In genomic region chr14:22978873-22979671, GRCh38 we compare ENCODE assay signal across 11 cellular contexts. TPM values are rescaled to one million over a fixed set of nuclear protein-coding genes. Genes with fewer than 3 reads are reported as not detected.
A peak's percentile ranks its signal among the peaks of the same experiment; 100 is the strongest.
DNase-seq lines count a peak whose midpoint lies in the region; TF ChIP-seq lines count a peak whose summit lies in the region.
"Had no signal": no experiment of that assay in that cellular context is flagged by ENCODE, and none has a peak within 500 bp of the region (broad histone marks: within the 10 kb centered on the region; RNA-seq: fewer than 3 reads in every experiment).

No MANE protein-coding gene starts in this region.

- H3K36me3 ChIP-seq in DOHH2 (ENCODE audit: control insufficient read depth, low read length): 0 out of 2 replicates have a peak, but pooled peaks cover 3% of the 10 kb centered on the region

- peaks cover 6% of the 10 kb centered on the region for H3K4me1 Mint-ChIP-seq in CD14-positive monocyte

- H4K20me1 ChIP-seq in DOHH2 (ENCODE audit: control insufficient read depth, insufficient read depth, low read depth, low read length): no peaks in the 10 kb centered on the region

- H3K27ac ChIP-seq in DOHH2 (ENCODE audit: low read depth, low read length): no peak overlapping the region

- 0 out of 2 replicates have a peak, but pooled peaks cover 9% of the 10 kb centered on the region for H3F3A ChIP-seq in DOHH2 (ENCODE audit: control insufficient read depth, insufficient read depth)

- no peaks in the 10 kb centered on the region for H3K9me2 ChIP-seq in DOHH2 (replicated peaks; ENCODE audit: control insufficient read depth, low read length)

- H3K4me2 ChIP-seq in DOHH2 (ENCODE audit: low read length): peak overlapping the region; percentile 10; the same call in 1 of the 2 replicates

- no peak for TF ChIP-seq CTCF in DOHH2 (IDR thresholded peaks at IDR 0.05; ENCODE audit: low read depth, low read length, poor library complexity, severe bottlenecking)
- TF ChIP-seq CTCF in fibroblast of villous mesenchyme (IDR thresholded peaks at IDR 0.05; ENCODE audit: insufficient read depth, low read depth, low read length): no peak
- no peak for TF ChIP-seq CTCF in retinal pigment epithelial cell (conservative IDR thresholded peaks at IDR 0.05; ENCODE audit: low read depth, low read length)
- no peak for TF ChIP-seq CTCF in CD14-positive monocyte (IDR thresholded peaks at IDR 0.05)

- H3K4me3 Mint-ChIP-seq in CD14-positive monocyte: peak overlapping the region in 1 of 2 donors; percentile 79

- H3K27me3 Mint-ChIP-seq in CD14-positive monocyte (ENCODE audit: low read depth in 3 of 3): peaks cover 34 to 47% (median 40%) of the 10 kb centered on the region in 3 donors
- H3K27me3 Mint-ChIP-seq: activated CD4-positive, alpha-beta memory T cell treated with anti-CD3 and anti-CD28 coated beads for 36 hours had no signal

- intact Hi-C loops in CD14-positive monocyte (cut with micrococcal nuclease): no loop called here

- peaks cover 0 to 5% (median 3%) of the 10 kb centered on the region in 7 donors for H3K9me3 Mint-ChIP-seq in CD14-positive monocyte
- H3K9me3 Mint-ChIP-seq: activated CD4-positive, alpha-beta memory T cell treated with anti-CD3 and anti-CD28 coated beads for 36 hours had no signal

- peaks cover 3% of the 10 kb centered on the region; the same call in 1 of the 2 replicates for H3K27me3 ChIP-seq in DOHH2 (ENCODE audit: control insufficient read depth, low read length)

- no peak overlapping the region for H3K4me3 ChIP-seq in DOHH2 (ENCODE audit: low read length)
- peak overlapping the region; percentile 94 for H3K4me3 ChIP-seq in fibroblast of villous mesenchyme (ENCODE audit: low read depth, low read length)
- peak overlapping the region; percentile 89 for H3K4me3 ChIP-seq in retinal pigment epithelial cell (ENCODE audit: low read length)
- H3K4me3 ChIP-seq: mucosa of descending colon had no signal

- DNase-seq in RPMI7951 (ENCODE audit: low read depth) (peak; percentile 14), fibroblast of villous mesenchyme (ENCODE audit: low read depth) (no peak), retinal pigment epithelial cell (ENCODE audit: low read depth) (no peak), DMS114 treated with DMSO at 0.1 percent for 48 hours (lab: John Stamatoyannopoulos, UW; ENCODE audit: unreplicated experiment) (no peak), occipital lobe (lab: John Stamatoyannopoulos, UW) (no peak), CD14-positive monocyte (ENCODE audit: low spot score) (no peak), NCI-H2196 treated with DMSO at 0.1 percent for 48 hours (lab: John Stamatoyannopoulos, UW; ENCODE audit: unreplicated experiment) (no peak)
- DNase-seq: activated CD4-positive, alpha-beta memory T cell treated with anti-CD3 and anti-CD28 coated beads for 36 hours; mucosa of descending colon; NCI-H774 had no signal

- no peaks in the 10 kb centered on the region for H3K79me2 ChIP-seq in DOHH2 (ENCODE audit: control insufficient read depth, low read length)

- no peaks in the 10 kb centered on the region for H3K36me3 Mint-ChIP-seq in CD14-positive monocyte
- H3K36me3 Mint-ChIP-seq: activated CD4-positive, alpha-beta memory T cell treated with anti-CD3 and anti-CD28 coated beads for 36 hours had no signal

- peaks cover 68% of the 10 kb centered on the region for H3K4me1 ChIP-seq in DOHH2 (ENCODE audit: control insufficient read depth, low read length)

- no peaks in the 10 kb centered on the region for H3K9me3 ChIP-seq in DOHH2 (ENCODE audit: control insufficient read depth, insufficient read depth, low read length)
- H3K9me3 ChIP-seq: mucosa of descending colon had no signal

- H3K27ac Mint-ChIP-seq in CD14-positive monocyte: no peak overlapping the region
- H3K27ac Mint-ChIP-seq: activated CD4-positive, alpha-beta memory T cell treated with anti-CD3 and anti-CD28 coated beads for 36 hours had no signal

RNA-seq across cellular contexts. Expression of gene AJUBA, which starts 3.3 kb away (rescaled TPM):
- 31.0 and 35.3 TPM in 2 replicates for total RNA-seq in RPMI7951 (2014; rRNA removed; shearing (Covaris generic))
- total RNA-seq in fibroblast of villous mesenchyme: 105 and 131 TPM in 2 replicates
- 8.1 TPM for total RNA-seq in occipital lobe
- not detected for polyA plus RNA-seq in CD14-positive monocyte

RNA-seq across cellular contexts. Expression of gene HAUS4, which starts 22.2 kb away (rescaled TPM):
- total RNA-seq in RPMI7951 (2014; rRNA removed; shearing (Covaris generic)): 35.3 and 59.3 TPM in 2 replicates
- total RNA-seq in fibroblast of villous mesenchyme (29.8 and 46.7 TPM in 2 replicates), occipital lobe (20.9 TPM)
- 10 to 100 TPM; 57.3 to 79.7 TPM for polyA plus RNA-seq in CD14-positive monocyte

RNA-seq across cellular contexts. Expression of gene C14orf93, which starts 30.9 kb away (rescaled TPM):
- total RNA-seq in RPMI7951 (2014; rRNA removed; shearing (Covaris generic)): 4.4 and 8.2 TPM in 2 replicates
- total RNA-seq in fibroblast of villous mesenchyme (4.5 and 4.7 TPM in 2 replicates), occipital lobe (5.5 TPM)
- 1 to 10 TPM; 2.5 to 3.7 TPM for polyA plus RNA-seq in CD14-positive monocyte

RNA-seq across cellular contexts. Expression of gene PRMT5, which starts 49.9 kb away (rescaled TPM):
- 49.3 and 61.1 TPM in 2 replicates for total RNA-seq in RPMI7951 (2014; rRNA removed; shearing (Covaris generic))
- total RNA-seq in fibroblast of villous mesenchyme (56.7 and 82.5 TPM in 2 replicates), occipital lobe (39.8 TPM)
- polyA plus RNA-seq in CD14-positive monocyte: 10 to 100 TPM; 44.1 to 44.4 TPM

RNA-seq across cellular contexts. Expression of gene PSMB5, which starts 55.6 kb away (rescaled TPM):
- 309 and 373 TPM in 2 replicates for total RNA-seq in RPMI7951 (2014; rRNA removed; shearing (Covaris generic))
- total RNA-seq in fibroblast of villous mesenchyme (178 and 196 TPM in 2 replicates), occipital lobe (149 TPM)
- polyA plus RNA-seq in CD14-positive monocyte: 10 to 100 TPM; 57.6 to 61.8 TPM
